Comparison of ENCODE assay signal across 1 cellular context in the genomic region with DNA sequence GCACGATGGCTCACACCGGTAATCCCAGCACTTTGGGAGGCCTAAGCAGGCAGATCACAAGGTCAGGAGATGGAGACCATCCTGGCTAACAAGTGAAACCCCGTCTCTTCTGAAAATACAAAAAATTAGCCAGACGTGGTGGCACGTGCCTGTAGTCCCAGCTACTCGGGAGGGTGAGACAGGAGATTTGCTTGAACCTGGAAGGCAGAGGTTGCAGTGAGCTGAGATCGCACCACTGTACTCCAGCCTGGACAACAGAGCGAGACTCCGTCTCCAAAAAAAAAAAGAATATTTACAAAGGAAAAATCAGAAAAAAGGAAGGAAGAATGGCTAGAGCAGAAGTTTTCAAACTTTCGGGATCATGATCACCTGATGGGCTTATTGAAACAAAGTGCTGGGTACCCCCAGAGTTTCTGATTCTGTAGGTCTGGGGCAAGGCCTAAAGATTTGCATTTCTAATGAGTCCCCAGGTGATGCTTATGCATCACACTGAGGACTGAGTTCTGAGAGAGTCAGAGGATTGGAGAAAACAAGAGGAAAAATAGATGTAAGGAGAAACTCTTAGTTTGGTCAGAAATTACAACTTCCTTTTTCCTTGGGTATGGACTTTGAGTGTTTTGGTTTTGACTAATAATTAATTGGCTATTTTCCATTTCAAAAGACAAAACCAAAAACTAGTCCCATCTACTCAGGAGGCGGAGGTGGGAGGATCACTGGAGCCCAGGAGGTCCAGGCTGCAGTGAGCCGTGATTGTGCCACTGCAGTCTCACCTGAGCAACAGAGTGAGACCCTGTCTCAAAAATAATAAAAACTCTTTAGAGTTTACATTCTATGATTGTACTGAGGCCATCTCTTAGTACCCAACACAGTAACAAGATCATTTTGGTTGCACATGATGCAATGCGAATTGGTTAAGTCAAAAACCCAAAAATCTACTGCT.
TF ChIP-seq lines count a peak whose summit lies in the region.

No MANE protein-coding gene starts in this region.

TF ChIP-seq in GM12878, 131 proteins besides CTCF, POLR2A, EP300 and RAD21:
- no peak for TF ChIP-seq ZNF217 (IDR thresholded peaks at IDR 0.05)
- no peak for TF ChIP-seq CHD4 (IDR thresholded peaks at IDR 0.05)
- no peak for TF ChIP-seq JUNB (IDR thresholded peaks at IDR 0.05)
- no peak for TF ChIP-seq PAX5 (IDR thresholded peaks at IDR 0.05; ENCODE audit: borderline replicate concordance, low read depth, low read length)
- no peak for TF ChIP-seq POLR2AphosphoS5 (IDR thresholded peaks at IDR 0.05; ENCODE audit: low read length)
- TF ChIP-seq ZBED1 (IDR thresholded peaks at IDR 0.05; ENCODE audit: borderline replicate concordance): no peak
